7 cellular contexts compared by ENCODE assay signal in genomic region chr2:233711312-233712008, GRCh38. TPM values are rescaled to one million over a fixed set of nuclear protein-coding genes. Genes with fewer than 3 reads are reported as not detected.
DNase-seq lines count a peak whose midpoint lies in the region; ATAC-seq and TF ChIP-seq lines count a peak whose summit lies in the region.

No MANE protein-coding gene starts in this region.

- H3K4me1 Mint-ChIP-seq in activated T-helper 1 cell treated with anti-CD3 and anti-CD28 coated beads, Interleukin-12 subunit alpha, Interleukin-12 subunit beta, Interleukin-2, Interleukin-4 antibody, amounts not matched to agents 30 ng/mL and 10 ng/mL and 1 ng/mL, durations not matched to agents 14 hours and 24 hours and 36 hours (ENCODE audit: low read depth), result no peaks in the 10 kb centered on the region

- no peak overlapping the region for H2AK5ac ChIP-seq in IMR-90 (ENCODE audit: low read depth, low read length)

- H4K20me1 ChIP-seq in IMR-90 (ENCODE audit: insufficient read depth, low read length), result no peaks in the 10 kb centered on the region

- H2BK20ac ChIP-seq in IMR-90 (ENCODE audit: low read depth, low read length), result no peak overlapping the region

- H3K9me1 ChIP-seq in IMR-90 (ENCODE audit: insufficient read depth, low read length), result no peaks in the 10 kb centered on the region

- POLR2A ChIA-PET in IMR-90 (lab: Charles Lee; ENCODE audit: unreplicated experiment), result no interaction called here

- peak; percentile 86 for TF ChIP-seq RAD21 in IMR-90 (IDR thresholded peaks at IDR 0.05; ENCODE audit: low read length)

- intact Hi-C loops in IMR-90 (cut with micrococcal nuclease), result loop anchor here (1.0 to 5.0 kb wide), 4 partner anchors 154 to 1406 kb away; no protein-coding TSS in a partner anchor
- intact Hi-C loops in activated T-helper 1 cell treated with anti-CD3 and anti-CD28 coated beads, Interleukin-12 subunit alpha, Interleukin-12 subunit beta, Interleukin-2, Interleukin-4 antibody, amounts not matched to agents 30 ng/mL and 10 ng/mL and 1 ng/mL, durations not matched to agents 14 hours and 24 hours and 36 hours (cut with micrococcal nuclease), result loop anchor here (2.0 to 5.0 kb wide), 2 partner anchors 307 to 1104 kb away; no protein-coding TSS in a partner anchor

- no peak overlapping the region for H3K18ac ChIP-seq in IMR-90 (ENCODE audit: low read depth, low read length)

- no peak overlapping the region for H3K9ac ChIP-seq in IMR-90 (ENCODE audit: low read depth, low read length)

- H3K4me3 ChIP-seq in IMR-90 (ENCODE audit: insufficient read depth, low read depth, low read length) (no peak overlapping the region), fibroblast of the aortic adventitia (ENCODE audit: low read depth, low read length) (no peak overlapping the region)

- H3K27me3 ChIP-seq in IMR-90 (ENCODE audit: control insufficient read depth, insufficient read depth, low read length), result no peaks in the 10 kb centered on the region

- no peak overlapping the region for H3K56ac ChIP-seq in IMR-90 (ENCODE audit: extremely low read depth, insufficient read depth, low read length)

- CTCF ChIA-PET in IMR-90 (lab: Yijun Ruan, JAX), result interaction anchor here (0.5 to 1.0 kb wide), 6 partner anchors 62 to 355 kb away, joined by 3 read pairs; no protein-coding TSS in a partner anchor

- no peaks in the 10 kb centered on the region for H3K36me3 Mint-ChIP-seq in activated T-helper 1 cell treated with anti-CD3 and anti-CD28 coated beads, Interleukin-12 subunit alpha, Interleukin-12 subunit beta, Interleukin-2, Interleukin-4 antibody, amounts not matched to agents 30 ng/mL and 10 ng/mL and 1 ng/mL, durations not matched to agents 14 hours and 24 hours and 36 hours (ENCODE audit: low read depth)

- H3K9me3 Mint-ChIP-seq in activated T-helper 1 cell treated with anti-CD3 and anti-CD28 coated beads, Interleukin-12 subunit alpha, Interleukin-12 subunit beta, Interleukin-2, Interleukin-4 antibody, amounts not matched to agents 30 ng/mL and 10 ng/mL and 1 ng/mL, durations not matched to agents 14 hours and 24 hours and 36 hours, result no peaks in the 10 kb centered on the region

- BruUV-seq in IMR-90 (replicated peaks; lab: Mats Ljungman, UMichigan), result no TSS peak

- H3K14ac ChIP-seq in IMR-90 (replicated peaks; ENCODE audit: low read depth, low read length), result no peak overlapping the region

- TF ChIP-seq CTCF in GM12874 (IDR thresholded peaks at IDR 0.05; ENCODE audit: insufficient read depth, low read depth, low read length) (peak; percentile 88), IMR-90 (conservative IDR thresholded peaks at IDR 0.05; ENCODE audit: low read depth, low read length) (peak; percentile 86), fibroblast of the aortic adventitia (IDR thresholded peaks at IDR 0.05; ENCODE audit: insufficient read depth, low read length) (peak; percentile 92)

- no peak overlapping the region for H3K27ac ChIP-seq in IMR-90 (ENCODE audit: insufficient read depth, low read length)

- H3K79me1 ChIP-seq in IMR-90 (ENCODE audit: low read depth in 1 of 2, low read length in 2 of 2), result no peaks in the 10 kb centered on the region

- dilution Hi-C loops in IMR-90 (cut with HindIII; ENCODE audit: low sequenced_read_pairs, unreplicated experiment), result no loop called here

- H3K27ac Mint-ChIP-seq in activated T-helper 1 cell treated with anti-CD3 and anti-CD28 coated beads, Interleukin-12 subunit alpha, Interleukin-12 subunit beta, Interleukin-2, Interleukin-4 antibody, amounts not matched to agents 30 ng/mL and 10 ng/mL and 1 ng/mL, durations not matched to agents 14 hours and 24 hours and 36 hours, result no peak overlapping the region

- H3K23ac ChIP-seq in IMR-90 (ENCODE audit: low read depth, low read length), result no peak overlapping the region

- no peak overlapping the region for H3K4me2 ChIP-seq in IMR-90 (ENCODE audit: low read depth, low read length)

- ATAC-seq in IMR-90 (ENCODE audit: low read depth), result peak; percentile 95

- H2AFZ ChIP-seq in IMR-90 (replicated peaks; ENCODE audit: low read length, poor library complexity), result peak overlapping the region; percentile 72

- H3K4me3 Mint-ChIP-seq in activated T-helper 1 cell treated with anti-CD3 and anti-CD28 coated beads, Interleukin-12 subunit alpha, Interleukin-12 subunit beta, Interleukin-2, Interleukin-4 antibody, amounts not matched to agents 30 ng/mL and 10 ng/mL and 1 ng/mL, durations not matched to agents 14 hours and 24 hours and 36 hours, result no peak overlapping the region

- H2AK9ac ChIP-seq in IMR-90 (replicated peaks; ENCODE audit: low read depth, low read length, poor library complexity), result no peak overlapping the region

- in situ Hi-C loops in IMR-90 (cut with MboI; ENCODE audit: low sequenced_read_pairs), result loop anchor here (5.0 kb wide), 1 partner anchor 264 kb away; no protein-coding TSS in a partner anchor

- H3K27me3 Mint-ChIP-seq in activated T-helper 1 cell treated with anti-CD3 and anti-CD28 coated beads, Interleukin-12 subunit alpha, Interleukin-12 subunit beta, Interleukin-2, Interleukin-4 antibody, amounts not matched to agents 30 ng/mL and 10 ng/mL and 1 ng/mL, durations not matched to agents 14 hours and 24 hours and 36 hours (ENCODE audit: insufficient read depth), result peaks cover 11% of the 10 kb centered on the region

- no peak for TF ChIP-seq POLR2A in IMR-90 (IDR thresholded peaks at IDR 0.05; ENCODE audit: low read depth, low read length)

- DNase-seq in IMR-90, result peak; percentile 73
- peak; percentile 79 for DNase-seq in RPMI7951 (ENCODE audit: low read depth)
- peak; percentile 40 for DNase-seq in activated T-helper 1 cell treated with anti-CD3 and anti-CD28 coated beads, Interleukin-12 subunit alpha, Interleukin-12 subunit beta, Interleukin-2, Interleukin-4 antibody, amounts not matched to agents 30 ng/mL and 10 ng/mL and 1 ng/mL, durations not matched to agents 14 hours and 24 hours and 36 hours (ENCODE audit: low spot score)
- peak; percentile 87 for DNase-seq in fibroblast of the aortic adventitia (ENCODE audit: low read depth)
- peak in 50 of 56 donors; percentile 6 to 85 (median 36) for DNase-seq in nucleus accumbens (lab: John Stamatoyannopoulos, UW)
- DNase-seq in superior temporal gyrus (ENCODE audit: extremely low spot score), result peak; percentile 74

- H2BK5ac ChIP-seq in IMR-90 (ENCODE audit: low read depth, low read length, poor library complexity, severe bottlenecking), result no peak overlapping the region

- H3K36me3 ChIP-seq in IMR-90 (ENCODE audit: control insufficient read depth, insufficient read depth, low read length), result no peaks in the 10 kb centered on the region

- H2BK120ac ChIP-seq in IMR-90 (ENCODE audit: low read depth, low read length), result no peak overlapping the region

- H4K8ac ChIP-seq in IMR-90 (ENCODE audit: low read depth in 2 of 2, low read length in 2 of 2), result no peak overlapping the region

- peaks cover 4% of the 10 kb centered on the region for H3K4me1 ChIP-seq in IMR-90 (ENCODE audit: control insufficient read depth, insufficient read depth, low read length)

- no peak overlapping the region for H4K5ac ChIP-seq in IMR-90 (ENCODE audit: low read depth, low read length)

- no peaks in the 10 kb centered on the region for H3K9me3 ChIP-seq in IMR-90 (ENCODE audit: control insufficient read depth, insufficient read depth, low read length)

- H2BK15ac ChIP-seq in IMR-90 (ENCODE audit: low read depth, low read length), result no peak overlapping the region

- H3K4ac ChIP-seq in IMR-90 (ENCODE audit: low read depth, low read length), result no peak overlapping the region

- WGBS in IMR-90 (ENCODE audit: extremely low coverage in 2 of 2, insufficient read length in 1 of 2), 2 experiments, result 48% methylated on average over 4 of the region's 11 CpGs; no CpG with 5 or more reads in 1 of the 2 experiments

- no peak overlapping the region; the same call in 1 of the 2 replicates for H4K91ac ChIP-seq in IMR-90 (ENCODE audit: insufficient read depth, low read depth, low read length)

RNA-seq across cellular contexts. Expression of gene UGT1A5, which starts 1.2 kb away (rescaled TPM):
- total RNA-seq in IMR-90 (2012; rRNA removed) (not detected in 2 replicates), fibroblast of the aortic adventitia (ENCODE audit: low replicate concordance) (not detected in 2 replicates)
- polyA plus RNA-seq in IMR-90 (2012; rRNA removed), result not detected in 2 replicates
- polyA plus RNA-seq in IMR-90 (2012; cell fraction: cytosol; rRNA removed), result not detected in 2 replicates
- not detected in 2 replicates for polyA plus RNA-seq in IMR-90 (2012; cell fraction: nucleus; rRNA removed; ENCODE audit: low replicate concordance)
- total RNA-seq in RPMI7951 (2014; rRNA removed; shearing (Covaris generic)), result not detected in 2 replicates
- not detected in 2 replicates for total RNA-seq in activated T-helper 1 cell treated with anti-CD3 and anti-CD28 coated beads, Interleukin-12 subunit alpha, Interleukin-12 subunit beta, Interleukin-2, Interleukin-4 antibody, amounts not matched to agents 30 ng/mL and 10 ng/mL and 1 ng/mL, durations not matched to agents 14 hours and 24 hours and 36 hours

RNA-seq across cellular contexts. Expression of gene UGT1A4, which starts 7.1 kb away (rescaled TPM):
- not detected in 2 replicates for total RNA-seq in IMR-90 (2012; rRNA removed)
- not detected in 2 replicates for polyA plus RNA-seq in IMR-90 (2012; rRNA removed)
- not detected in 2 replicates for polyA plus RNA-seq in IMR-90 (2012; cell fraction: cytosol; rRNA removed)
- polyA plus RNA-seq in IMR-90 (2012; cell fraction: nucleus; rRNA removed; ENCODE audit: low replicate concordance), result not detected in 2 replicates
- total RNA-seq in RPMI7951 (2014; rRNA removed; shearing (Covaris generic)), result 0.12 TPM in 1 of 2 replicates, not detected in the other
- total RNA-seq in activated T-helper 1 cell treated with anti-CD3 and anti-CD28 coated beads, Interleukin-12 subunit alpha, Interleukin-12 subunit beta, Interleukin-2, Interleukin-4 antibody, amounts not matched to agents 30 ng/mL and 10 ng/mL and 1 ng/mL, durations not matched to agents 14 hours and 24 hours and 36 hours, result not detected in 2 replicates
- total RNA-seq in fibroblast of the aortic adventitia (ENCODE audit: low replicate concordance), result not detected in 2 replicates

RNA-seq across cellular contexts. Expression of gene UGT1A3, which starts 17.4 kb away (rescaled TPM):
- not detected in 2 replicates for total RNA-seq in IMR-90 (2012; rRNA removed)
- not detected in 2 replicates for polyA plus RNA-seq in IMR-90 (2012; rRNA removed)
- not detected in 2 replicates for polyA plus RNA-seq in IMR-90 (2012; cell fraction: cytosol; rRNA removed)
- polyA plus RNA-seq in IMR-90 (2012; cell fraction: nucleus; rRNA removed; ENCODE audit: low replicate concordance), result not detected in 2 replicates
- not detected in 2 replicates for total RNA-seq in RPMI7951 (2014; rRNA removed; shearing (Covaris generic))
- not detected in 2 replicates for total RNA-seq in activated T-helper 1 cell treated with anti-CD3 and anti-CD28 coated beads, Interleukin-12 subunit alpha, Interleukin-12 subunit beta, Interleukin-2, Interleukin-4 antibody, amounts not matched to agents 30 ng/mL and 10 ng/mL and 1 ng/mL, durations not matched to agents 14 hours and 24 hours and 36 hours
- total RNA-seq in fibroblast of the aortic adventitia (ENCODE audit: low replicate concordance), result not detected in 2 replicates

RNA-seq across cellular contexts. Expression of gene UGT1A6, which starts 18.8 kb away (rescaled TPM):
- total RNA-seq in IMR-90 (2012; rRNA removed) (not detected in 2 replicates), fibroblast of the aortic adventitia (ENCODE audit: low replicate concordance) (0.09 TPM in 1 of 2 replicates, not detected in the other)
- not detected in 2 replicates for polyA plus RNA-seq in IMR-90 (2012; rRNA removed)
- 0.03 TPM in 1 of 2 replicates, not detected in the other for polyA plus RNA-seq in IMR-90 (2012; cell fraction: cytosol; rRNA removed)
- polyA plus RNA-seq in IMR-90 (2012; cell fraction: nucleus; rRNA removed; ENCODE audit: low replicate concordance), result not detected in 2 replicates
- not detected in 2 replicates for total RNA-seq in RPMI7951 (2014; rRNA removed; shearing (Covaris generic))
- not detected in 2 replicates for total RNA-seq in activated T-helper 1 cell treated with anti-CD3 and anti-CD28 coated beads, Interleukin-12 subunit alpha, Interleukin-12 subunit beta, Interleukin-2, Interleukin-4 antibody, amounts not matched to agents 30 ng/mL and 10 ng/mL and 1 ng/mL, durations not matched to agents 14 hours and 24 hours and 36 hours

RNA-seq across cellular contexts. Expression of gene UGT1A7, which starts 29.8 kb away (rescaled TPM):
- total RNA-seq in IMR-90 (2012; rRNA removed), result not detected in 2 replicates
- polyA plus RNA-seq in IMR-90 (2012; rRNA removed), result not detected in 2 replicates
- polyA plus RNA-seq in IMR-90 (2012; cell fraction: cytosol; rRNA removed), result not detected in 2 replicates
- polyA plus RNA-seq in IMR-90 (2012; cell fraction: nucleus; rRNA removed; ENCODE audit: low replicate concordance), result not detected in 2 replicates
- total RNA-seq in RPMI7951 (2014; rRNA removed; shearing (Covaris generic)), result not detected in 2 replicates
- not detected in 2 replicates for total RNA-seq in activated T-helper 1 cell treated with anti-CD3 and anti-CD28 coated beads, Interleukin-12 subunit alpha, Interleukin-12 subunit beta, Interleukin-2, Interleukin-4 antibody, amounts not matched to agents 30 ng/mL and 10 ng/mL and 1 ng/mL, durations not matched to agents 14 hours and 24 hours and 36 hours
- not detected in 2 replicates for total RNA-seq in fibroblast of the aortic adventitia (ENCODE audit: low replicate concordance)

Comparison
In these comparisons a context has a peak if more than half of its experiments do, and no peak if none do; other contexts are left out.
1. DNase-seq: peak in every context shown above with its lines; median percentile 87 in fibroblast of the aortic adventitia; 79 in RPMI7951; 74 in superior temporal gyrus; 73 in IMR-90; 40 in activated T-helper 1 cell treated with anti-CD3 and anti-CD28 coated beads, Interleukin-12 subunit alpha, Interleukin-12 subunit beta, Interleukin-2, Interleukin-4 antibody, amounts not matched to agents 30 ng/mL and 10 ng/mL and 1 ng/mL, durations not matched to agents 14 hours and 24 hours and 36 hours; 36 in nucleus accumbens.